ENCODE assay signal across 12 cellular contexts in genomic region chr10:47406870-47407648, GRCh38. TPM values are rescaled to one million over a fixed set of nuclear protein-coding genes. Genes with fewer than 3 reads are reported as not detected.
DNase-seq lines count a peak whose midpoint lies in the region; ATAC-seq, FAIRE-seq and TF ChIP-seq lines count a peak whose summit lies in the region.
"Had no signal": no experiment of that assay in that cellular context is flagged by ENCODE, and none has a peak within 500 bp of the region (broad histone marks: within the 10 kb centered on the region; RNA-seq: fewer than 3 reads in every experiment).

No MANE protein-coding gene starts in this region.

- ATAC-seq in activated naive CD8-positive, alpha-beta T cell treated with anti-CD3 and anti-CD28 coated beads, Interleukin-2, amount 50 U/mL, for 24 hours, result no peak

- peaks cover 21% of the 10 kb centered on the region for H3K4me1 Mint-ChIP-seq in astrocyte (ENCODE audit: low read depth, unreplicated experiment)
- H3K4me1 Mint-ChIP-seq in T-helper 2 cell treated with Interferon-gamma antibody and Interleukin-4, amounts not matched to agents 5 μg/mL and 100 μg/mL, for 36 hours (ENCODE audit: low read depth), result peaks cover 4% of the 10 kb centered on the region
- no peaks in the 10 kb centered on the region for H3K4me1 Mint-ChIP-seq in activated naive CD8-positive, alpha-beta T cell treated with anti-CD3 and anti-CD28 coated beads, Interleukin-2, amount 50 U/mL, for 24 hours

- H3K36me3 Mint-ChIP-seq in astrocyte (ENCODE audit: low read depth, unreplicated experiment), result no peaks in the 10 kb centered on the region
- H3K36me3 Mint-ChIP-seq in T-helper 2 cell treated with Interferon-gamma antibody and Interleukin-4, amounts not matched to agents 5 μg/mL and 100 μg/mL, for 36 hours (ENCODE audit: low read depth), result no peaks in the 10 kb centered on the region
- H3K36me3 Mint-ChIP-seq in activated naive CD8-positive, alpha-beta T cell treated with anti-CD3 and anti-CD28 coated beads, Interleukin-2, amount 50 U/mL, for 24 hours (ENCODE audit: low read depth), result no peaks in the 10 kb centered on the region

- no peaks in the 10 kb centered on the region for H3K79me2 ChIP-seq in astrocyte (ENCODE audit: insufficient read depth, low read length)

- FAIRE-seq in astrocyte (lab: Jason Lieb, UNC), result no peak

- no peak overlapping the region for H2AFZ ChIP-seq in astrocyte (ENCODE audit: low read depth, low read length)

- no peaks in the 10 kb centered on the region for H3K36me3 ChIP-seq in astrocyte (ENCODE audit: insufficient read depth, low read length)

- DNase-seq in AG20443 (ENCODE audit: low spot score), result peak; percentile 48
- peak; percentile 90 for DNase-seq in HS-5 (ENCODE audit: low read depth)
- peak; percentile 83 for DNase-seq in astrocyte (ENCODE audit: low read depth)
- DNase-seq in iris pigment epithelial cell (ENCODE audit: low read depth), result peak; percentile 83
- no peak for DNase-seq in NCI-H345 (lab: John Stamatoyannopoulos, UW)
- no peak for DNase-seq in anterior cingulate cortex (lab: John Stamatoyannopoulos, UW)
- no peak for DNase-seq in T-helper 2 cell treated with Interferon-gamma antibody and Interleukin-4, amounts not matched to agents 5 μg/mL and 100 μg/mL, for 36 hours (ENCODE audit: low spot score)
- DNase-seq in activated naive CD8-positive, alpha-beta T cell treated with anti-CD3 and anti-CD28 coated beads, Interleukin-2, amount 50 U/mL, for 24 hours, result no peak
- DNase-seq: DMS 273 treated with DMSO at 0.1 percent for 48 hours; NCI-H526; stimulated activated CD4-positive, alpha-beta T cell treated with anti-CD3 and anti-CD28 coated beads, Interleukin-2, amount 100 ng/mL, for 48 hours had no signal

- peaks cover 4% of the 10 kb centered on the region for H3K27me3 ChIP-seq in astrocyte (ENCODE audit: insufficient read depth, low read length)

- peaks cover 29% of the 10 kb centered on the region for H3K4me1 ChIP-seq in astrocyte (ENCODE audit: insufficient read depth, low read length)

- no peaks in the 10 kb centered on the region for H3K27me3 Mint-ChIP-seq in astrocyte (ENCODE audit: low read depth, unreplicated experiment)
- H3K27me3 Mint-ChIP-seq in T-helper 2 cell treated with Interferon-gamma antibody and Interleukin-4, amounts not matched to agents 5 μg/mL and 100 μg/mL, for 36 hours (ENCODE audit: low read depth), result peaks cover 1% of the 10 kb centered on the region
- H3K27me3 Mint-ChIP-seq in activated naive CD8-positive, alpha-beta T cell treated with anti-CD3 and anti-CD28 coated beads, Interleukin-2, amount 50 U/mL, for 24 hours, result no peaks in the 10 kb centered on the region

- no peak overlapping the region for H3K9ac ChIP-seq in astrocyte (ENCODE audit: low read length)

- H3K4me3 ChIP-seq in astrocyte (ENCODE audit: insufficient read depth, low read depth, low read length), result no peak overlapping the region

- H3K27ac ChIP-seq in astrocyte (ENCODE audit: low read depth, low read length), result peak overlapping the region; percentile 31

- peaks cover 1% of the 10 kb centered on the region for H3K9me3 Mint-ChIP-seq in astrocyte (ENCODE audit: unreplicated experiment)
- H3K9me3 Mint-ChIP-seq in T-helper 2 cell treated with Interferon-gamma antibody and Interleukin-4, amounts not matched to agents 5 μg/mL and 100 μg/mL, for 36 hours, result no peaks in the 10 kb centered on the region
- H3K9me3 Mint-ChIP-seq in activated naive CD8-positive, alpha-beta T cell treated with anti-CD3 and anti-CD28 coated beads, Interleukin-2, amount 50 U/mL, for 24 hours, result no peaks in the 10 kb centered on the region

- H4K20me1 ChIP-seq in astrocyte (ENCODE audit: insufficient read depth, low read length), result no peaks in the 10 kb centered on the region

- peak overlapping the region; percentile 47 for H3K27ac Mint-ChIP-seq in astrocyte (ENCODE audit: unreplicated experiment)
- no peak overlapping the region for H3K27ac Mint-ChIP-seq in T-helper 2 cell treated with Interferon-gamma antibody and Interleukin-4, amounts not matched to agents 5 μg/mL and 100 μg/mL, for 36 hours
- H3K27ac Mint-ChIP-seq in activated naive CD8-positive, alpha-beta T cell treated with anti-CD3 and anti-CD28 coated beads, Interleukin-2, amount 50 U/mL, for 24 hours, result no peak overlapping the region

- TF ChIP-seq CTCF in astrocyte (IDR thresholded peaks at IDR 0.05; ENCODE audit: insufficient read depth, low read depth, low read length), result no peak

- H3K4me2 ChIP-seq in astrocyte (ENCODE audit: low read length), result peak overlapping the region; percentile 54

- no peak overlapping the region for H3K4me3 Mint-ChIP-seq in astrocyte (ENCODE audit: unreplicated experiment)
- no peak overlapping the region for H3K4me3 Mint-ChIP-seq in T-helper 2 cell treated with Interferon-gamma antibody and Interleukin-4, amounts not matched to agents 5 μg/mL and 100 μg/mL, for 36 hours
- H3K4me3 Mint-ChIP-seq in activated naive CD8-positive, alpha-beta T cell treated with anti-CD3 and anti-CD28 coated beads, Interleukin-2, amount 50 U/mL, for 24 hours, result no peak overlapping the region

- no peaks in the 10 kb centered on the region for H3K9me3 ChIP-seq in astrocyte (ENCODE audit: insufficient read depth, low read depth, low read length)

RNA-seq across cellular contexts. Expression of gene ZNF488, which starts 23.0 kb away (rescaled TPM):
- 0.94 and 1.4 TPM in 2 replicates for total RNA-seq in astrocyte
- total RNA-seq: mononuclear cell had no signal

RNA-seq across cellular contexts. Expression of gene RBP3, which starts 58.9 kb away (rescaled TPM):
- not detected in 2 replicates for total RNA-seq in astrocyte
- total RNA-seq: mononuclear cell had no signal

Comparison
In these comparisons a context has a peak if more than half of its experiments do, and no peak if none do; other contexts are left out.
1. DNase-seq: peak in AG20443 (single experiment), HS-5 (single experiment), astrocyte (single experiment) and iris pigment epithelial cell (single experiment); none in NCI-H345 (single experiment), anterior cingulate cortex (0 of 58), T-helper 2 cell treated with Interferon-gamma antibody and Interleukin-4, amounts not matched to agents 5 μg/mL and 100 μg/mL, for 36 hours (single experiment) and activated naive CD8-positive, alpha-beta T cell treated with anti-CD3 and anti-CD28 coated beads, Interleukin-2, amount 50 U/mL, for 24 hours (single experiment).